8 cellular contexts compared by ENCODE assay signal in the genomic region with DNA sequence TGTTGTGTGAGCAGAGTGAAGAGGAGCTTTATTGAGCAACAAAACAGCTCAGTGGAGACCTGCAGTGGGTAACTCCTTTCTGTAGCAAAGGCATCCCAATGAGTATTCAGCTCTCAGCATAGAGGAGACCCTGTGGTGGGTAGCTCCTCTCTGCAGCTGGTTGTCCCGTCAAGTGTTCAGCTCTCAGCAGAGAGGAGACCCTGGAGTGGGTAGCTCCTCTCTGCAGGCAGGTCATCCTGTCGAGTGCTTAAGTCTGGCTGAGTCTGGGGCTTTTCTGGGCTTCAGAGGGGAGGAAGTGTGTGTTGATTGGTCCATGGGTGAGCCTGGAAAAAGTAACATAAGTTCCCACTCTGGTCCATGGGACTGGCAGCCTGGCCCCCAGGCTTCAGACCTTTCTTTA.
"Had no signal": no experiment of that assay in that cellular context is flagged by ENCODE, and none has a peak within 500 bp of the region (broad histone marks: within the 10 kb centered on the region; RNA-seq: fewer than 3 reads in every experiment).

No MANE protein-coding gene starts in this region.

- DNase-seq: IMR-90, KBM-7, KG1 had no signal

- ATAC-seq: HepG2 had no signal

- H3K4me2 ChIP-seq: KMS-11 had no signal

- H3K27ac ChIP-seq: HL-60, KMS-11 had no signal

- H3K27me3 Mint-ChIP-seq: IgD-negative memory B cell had no signal

- H3K9ac ChIP-seq: KMS-11 had no signal

- H3K4me1 Mint-ChIP-seq: IgD-negative memory B cell had no signal

- H3K27ac Mint-ChIP-seq: IgD-negative memory B cell had no signal

- FAIRE-seq: HepG2, HTR-8/SVneo had no signal
